In genomic region chr2:239869272-239870155, GRCh38 we compare ENCODE assay signal across 18 cellular contexts.
"Had no signal": no experiment of that assay in that cellular context is flagged by ENCODE, and none has a peak within 500 bp of the region (broad histone marks: within the 10 kb centered on the region; RNA-seq: fewer than 3 reads in every experiment).

No MANE protein-coding gene starts in this region.

- H3K4me1 ChIP-seq: adrenal gland, foreskin keratinocyte, psoas muscle, sigmoid colon, SJCRH30, uterus had no signal

- H3K36me3 ChIP-seq: adrenal gland, sigmoid colon, SJCRH30, uterus had no signal

- ATAC-seq: activated CD4-positive, CD25-positive, alpha-beta regulatory T cell treated with anti-CD3 and anti-CD28 coated beads, Interleukin-2, amount 50 U/mL, for 24 hours; activated naive CD4-positive, alpha-beta T cell treated with anti-CD3 and anti-CD28 coated beads, Interleukin-2, amount 50 U/mL, for 72 hours; activated T-cell treated with anti-CD3 and anti-CD28 coated beads, Interleukin-2, amount 50 U/mL, for 72 hours; effector memory CD8-positive, alpha-beta T cell; foreskin keratinocyte; left cardiac atrium; psoas muscle; stimulated activated effector memory CD8-positive, alpha-beta T cell treated with anti-CD3 and anti-CD28 coated beads, Interleukin-12 subunit alpha, Interleukin-12 subunit beta, amount 100 ng/mL, for 72 hours had no signal

- H3K4me3 ChIP-seq: adrenal gland, hepatocyte, psoas muscle, sigmoid colon, SJCRH30, uterus had no signal

- H3K27me3 ChIP-seq: adrenal gland, foreskin keratinocyte, hepatocyte, sigmoid colon, uterus had no signal

- H3K9me3 ChIP-seq: adrenal gland, psoas muscle, sigmoid colon, uterus had no signal

- H3K27ac ChIP-seq: adrenal gland, foreskin keratinocyte, hepatocyte, psoas muscle, sigmoid colon, SJCRH30, uterus had no signal

- DNase-seq: activated CD4-positive, alpha-beta T cell treated with anti-CD3 and anti-CD28 coated beads, Interleukin-2, amount 50 U/mL, for 1 hour; activated gamma-delta T cell; activated T-cell treated with anti-CD3 and anti-CD28 coated beads, Interleukin-2, amount 50 U/mL, for 72 hours; dermis blood vessel endothelial cell; effector memory CD8-positive, alpha-beta T cell; foreskin keratinocyte; left cardiac atrium; naive B cell; psoas muscle; sigmoid colon; SJCRH30; stimulated activated CD4-positive, alpha-beta T cell treated with anti-CD3 and anti-CD28 coated beads, Interleukin-4, amount 100 ng/mL, for 24 hours; uterus had no signal
